ENCODE assay signal across 8 cellular contexts in genomic region chr6:57047859-57048258, GRCh38. TPM values are rescaled to one million over a fixed set of nuclear protein-coding genes. Genes with fewer than 3 reads are reported as not detected.
DNase-seq lines count a peak whose midpoint lies in the region; ATAC-seq and TF ChIP-seq lines count a peak whose summit lies in the region.
"Not testable (repeated sequence)": the region's sequence is repeated elsewhere in the genome, so short reads cannot be mapped to it uniquely, and the experiment has no call there.

No MANE protein-coding gene starts in this region.

- H3K4me2 ChIP-seq in mesenchymal stem cell (ENCODE audit: low read length, poor library complexity, severe bottlenecking), result peak overlapping the region; percentile 29

- not testable (repeated sequence) for H4K8ac ChIP-seq in mesenchymal stem cell (ENCODE audit: low read length)

- not testable (repeated sequence) for DNase-seq in AG04450 (ENCODE audit: low read depth, low spot score); MG63; WERI-Rb-1; psoas muscle
- DNase-seq in mesenchymal stem cell, result peak; percentile 6

- not testable (repeated sequence) for H3K23ac ChIP-seq in mesenchymal stem cell (ENCODE audit: low read length in 2 of 2)

- H4K91ac ChIP-seq in mesenchymal stem cell (ENCODE audit: low read length), result not testable (repeated sequence)

- H3K9me3 ChIP-seq in AG04450 (ENCODE audit: control insufficient read depth, insufficient read depth, low read length); MG63; WERI-Rb-1 (ENCODE audit: severe bottlenecking); endocrine pancreas (ENCODE audit: control insufficient read depth, low read length); mesenchymal stem cell (ENCODE audit: control insufficient read depth, low read length); psoas muscle: not testable (repeated sequence)

- peaks cover 15% of the 10 kb centered on the region for H3K4me1 ChIP-seq in endocrine pancreas (ENCODE audit: control insufficient read depth, insufficient read depth, low read length)
- H3K4me1 ChIP-seq in mesenchymal stem cell (ENCODE audit: control insufficient read depth, insufficient read depth, low read depth, low read length); psoas muscle: not testable (repeated sequence)

- intact Hi-C loops in psoas muscle (cut with DNase I), result loop anchor here in 1 of 2 donors (5.0 to 10.0 kb wide), 2 partner anchors 44 to 267 kb away; partner anchors contain the start of genes PRIM2 and ZNF451

- CTCF ChIA-PET in AG04450 (lab: Charles Lee), result not testable (repeated sequence)

- H2AFZ ChIP-seq in mesenchymal stem cell (ENCODE audit: low read depth, low read length), result not testable (repeated sequence)

- not testable (repeated sequence) for H3K79me1 ChIP-seq in mesenchymal stem cell (replicated peaks; ENCODE audit: low read length, poor library complexity, severe bottlenecking)

- H3K27ac Mint-ChIP-seq in activated naive CD8-positive, alpha-beta T cell, result peak overlapping the region; percentile 62

- H3K4me3 ChIP-seq in AG04450 (ENCODE audit: low read depth, low read length), result peak overlapping the region; percentile 37
- H3K4me3 ChIP-seq in MG63, result 0 out of 2 replicates have a peak overlapping the region, but pooled peaks have one; percentile 6
- peak overlapping the region; percentile 10; the same call in 1 of the 2 replicates for H3K4me3 ChIP-seq in WERI-Rb-1 (ENCODE audit: low read depth, low read length)
- peak overlapping the region; percentile 39 for H3K4me3 ChIP-seq in endocrine pancreas (ENCODE audit: control insufficient read depth, insufficient read depth, low read length)
- peak overlapping the region in 1 of 2 experiments; percentile 74 for H3K4me3 ChIP-seq in mesenchymal stem cell (ENCODE audit: insufficient read depth in 1 of 2, low read depth in 1 of 2, low read length in 2 of 2)
- peak overlapping the region; percentile 29 for H3K4me3 ChIP-seq in psoas muscle

- not testable (repeated sequence) for TF ChIP-seq CTCF in AG04450 (IDR thresholded peaks at IDR 0.05; ENCODE audit: low read depth, low read length); WERI-Rb-1 (IDR thresholded peaks at IDR 0.05; ENCODE audit: low read depth, low read length); psoas muscle (IDR thresholded peaks at IDR 0.05)

- peak; percentile 2 for ATAC-seq in GM19328 (IDR thresholded peaks at IDR 0.05; ENCODE audit: unreplicated experiment)
- not testable (repeated sequence) for ATAC-seq in psoas muscle

- H2BK5ac ChIP-seq in mesenchymal stem cell (ENCODE audit: low read depth, low read length, poor library complexity, severe bottlenecking), result not testable (repeated sequence)

- H3K27me3 ChIP-seq in AG04450 (ENCODE audit: control insufficient read depth, insufficient read depth, low read length); MG63; WERI-Rb-1 (ENCODE audit: insufficient read depth, low read depth, severe bottlenecking); endocrine pancreas (ENCODE audit: control insufficient read depth, insufficient read depth, low read length); mesenchymal stem cell (ENCODE audit: control insufficient read depth in 1 of 2, insufficient read depth in 1 of 2, low read length in 2 of 2); psoas muscle (ENCODE audit: insufficient read depth in 3 of 3, low read length in 2 of 3): not testable (repeated sequence)

- not testable (repeated sequence) for H2BK15ac ChIP-seq in mesenchymal stem cell (ENCODE audit: low read depth, poor library complexity, severe bottlenecking)

- H3K4me3 Mint-ChIP-seq in activated naive CD8-positive, alpha-beta T cell, result peak overlapping the region; percentile 78

- not testable (repeated sequence) for H2BK120ac ChIP-seq in mesenchymal stem cell (ENCODE audit: low read depth, low read length)

- not testable (repeated sequence) for H3K9me3 Mint-ChIP-seq in activated naive CD8-positive, alpha-beta T cell (ENCODE audit: low read depth)

- not testable (repeated sequence) for H3K14ac ChIP-seq in mesenchymal stem cell (ENCODE audit: low read length in 2 of 2)

- H3K27me3 Mint-ChIP-seq in activated naive CD8-positive, alpha-beta T cell, result not testable (repeated sequence)

- not testable (repeated sequence) for H3K4ac ChIP-seq in mesenchymal stem cell (ENCODE audit: low read depth in 1 of 2, low read length in 2 of 2)

- H3K36me3 ChIP-seq in MG63 (peaks cover 22% of the 10 kb centered on the region), WERI-Rb-1 (peaks cover 48% of the 10 kb centered on the region), mesenchymal stem cell (ENCODE audit: control insufficient read depth in 1 of 2, insufficient read depth in 2 of 2, low read depth in 1 of 2, low read length in 2 of 2) (peaks cover 0 to 49% of the 10 kb centered on the region in 2 experiments), psoas muscle (ENCODE audit: insufficient read depth in 1 of 2, low read depth in 1 of 2) (peaks cover 2 to 36% of the 10 kb centered on the region in 2 donors)
- not testable (repeated sequence) for H3K36me3 ChIP-seq in endocrine pancreas (ENCODE audit: control insufficient read depth, insufficient read depth, low read length)

- H2BK12ac ChIP-seq in mesenchymal stem cell (ENCODE audit: low read length in 2 of 2), result not testable (repeated sequence)

- H3K18ac ChIP-seq in mesenchymal stem cell (ENCODE audit: low read depth in 1 of 2, low read length in 2 of 2), result not testable (repeated sequence)

- WGBS in mesenchymal stem cell, result 68% methylated on average over 6 of the region's 6 CpGs
- 80 to 93% (median 82%) methylated on average over 5 to 6 of the region's 6 CpGs for WGBS in psoas muscle, 3 donors

- POLR2A ChIA-PET in AG04450 (lab: Yijun Ruan, JAX), result not testable (repeated sequence)

- peaks cover 31% of the 10 kb centered on the region for H3K4me1 Mint-ChIP-seq in activated naive CD8-positive, alpha-beta T cell (ENCODE audit: low read depth)

- not testable (repeated sequence) for H3K27ac ChIP-seq in AG04450 (ENCODE audit: low read depth, low read length); WERI-Rb-1; mesenchymal stem cell (ENCODE audit: low read length, poor library complexity, severe bottlenecking); psoas muscle

- not testable (repeated sequence) for H2AK5ac ChIP-seq in mesenchymal stem cell (ENCODE audit: low read length, severe bottlenecking)

- not testable (repeated sequence) for H3K36me3 Mint-ChIP-seq in activated naive CD8-positive, alpha-beta T cell

- not testable (repeated sequence) for H3K9ac ChIP-seq in endocrine pancreas (ENCODE audit: control insufficient read depth, insufficient read depth, low read length)
- H3K9ac ChIP-seq in mesenchymal stem cell (ENCODE audit: low read length), result peak overlapping the region; percentile 64

RNA-seq across cellular contexts. Expression of gene KIAA1586, which starts 1.4 kb away (rescaled TPM):
- polyA plus RNA-seq in AG04450 (2011; rRNA removed) (7.4 and 10.8 TPM in 2 replicates), psoas muscle (1 to 10 TPM; 1.4 to 3.1 (median 1.4) TPM)
- 4.1 and 10.4 TPM in 2 replicates for polyA minus RNA-seq in AG04450 (2011; rRNA and poly(A)+ RNA removed)
- total RNA-seq in MG63 (2014; rRNA removed; shearing (Covaris generic); ENCODE audit: low replicate concordance), result 3.4 and 12.9 TPM in 2 replicates
- 7.6 TPM for polyA plus RNA-seq in mesenchymal stem cell (2013, experiment 1 of 2)
- 7.7 TPM for polyA plus RNA-seq in mesenchymal stem cell (2013, experiment 2 of 2)
- 1 to 10 TPM; 4.0 to 6.7 (median 5.9) TPM for total RNA-seq in psoas muscle

RNA-seq across cellular contexts. Expression of gene ZNF451, which starts 42.1 kb away (rescaled TPM):
- 24.3 and 31.6 TPM in 2 replicates for polyA plus RNA-seq in AG04450 (2011; rRNA removed)
- 45.1 and 73.3 TPM in 2 replicates for polyA minus RNA-seq in AG04450 (2011; rRNA and poly(A)+ RNA removed)
- total RNA-seq in MG63 (2014; rRNA removed; shearing (Covaris generic); ENCODE audit: low replicate concordance), result 16.9 and 19.2 TPM in 2 replicates
- polyA plus RNA-seq in mesenchymal stem cell (2013, experiment 1 of 2), result 13.2 TPM
- polyA plus RNA-seq in mesenchymal stem cell (2013, experiment 2 of 2), result 13.0 TPM
- 10 to 100 TPM; 20.4 to 27.6 (median 23.7) TPM for total RNA-seq in psoas muscle
- polyA plus RNA-seq in psoas muscle, result 10 to 100 TPM in 1 of 3 donors, 1 to 10 TPM in 2; 6.3 to 11.9 (median 7.1) TPM
